In the genomic region with DNA sequence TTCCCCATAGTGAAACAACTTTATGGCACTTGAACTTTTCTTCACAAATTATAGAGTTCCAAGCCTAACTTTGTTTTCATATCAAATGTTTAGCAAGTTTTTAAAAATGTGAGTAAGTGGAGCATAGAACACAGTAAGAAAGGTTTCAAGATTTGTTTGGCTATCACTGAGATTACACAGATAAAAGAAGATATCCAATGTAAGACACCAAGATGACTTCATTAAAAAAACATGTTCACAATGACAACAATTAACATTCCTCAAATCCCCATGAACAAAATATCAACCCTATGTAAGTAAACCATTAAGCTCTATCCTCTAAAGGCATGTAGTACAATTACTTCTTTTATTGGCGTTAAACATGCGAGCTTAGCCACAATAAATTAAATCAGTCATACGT, we compare ENCODE assay signal across 24 cellular contexts.
DNase-seq lines count a peak whose midpoint lies in the region; ATAC-seq and TF ChIP-seq lines count a peak whose summit lies in the region.
"Had no signal": no experiment of that assay in that cellular context is flagged by ENCODE, and none has a peak within 500 bp of the region (broad histone marks: within the 10 kb centered on the region; RNA-seq: fewer than 3 reads in every experiment).

No MANE protein-coding gene starts in this region.

- no peaks in the 10 kb centered on the region for H3K4me1 ChIP-seq in right atrium auricular region
- H3K4me1 ChIP-seq: A549 had no signal

- no peak for ATAC-seq in HG03095 (IDR thresholded peaks at IDR 0.05; ENCODE audit: unreplicated experiment)
- ATAC-seq: A549, GM12878, GM23338, HCT116 had no signal

- H3K27ac ChIP-seq in right atrium auricular region = no peak overlapping the region
- H3K27ac ChIP-seq: A549; BLaER1 treated with 17β-estradiol and CSF1 and Interleukin-3, amounts not matched to agents 10 nM and 100 nM had no signal

- no peak for TF ChIP-seq CTCF in right atrium auricular region (IDR thresholded peaks at IDR 0.05)

- no peak overlapping the region for H3K4me3 ChIP-seq in right atrium auricular region
- H3K4me3 ChIP-seq: A549; BLaER1 treated with 17β-estradiol and CSF1 and Interleukin-3, amounts not matched to agents 10 nM and 100 nM; GM12878; GM23338 had no signal

- no peaks in the 10 kb centered on the region for H3K27me3 ChIP-seq in right atrium auricular region
- H3K27me3 ChIP-seq: BE2C; BLaER1 treated with 17β-estradiol and CSF1 and Interleukin-3, amounts not matched to agents 10 nM and 100 nM had no signal

- DNase-seq in EH (ENCODE audit: low read depth) = peak; percentile 67
- peak; percentile 26 for DNase-seq in M059J (ENCODE audit: low read depth)
- peak; percentile 36 for DNase-seq in kidney glomerular epithelial cell (lab: John Stamatoyannopoulos, UW)
- DNase-seq in renal cortical epithelial cell (ENCODE audit: low read depth) = peak; percentile 18
- no peak for DNase-seq in globus pallidus (ENCODE audit: low spot score)
- no peak for DNase-seq in hypothalamus (lab: John Stamatoyannopoulos, UW)
- no peak for DNase-seq in right atrium auricular region (ENCODE audit: low spot score)
- DNase-seq: 8988T; ACHN; AML-193; BE2C; Calu3; CD4-positive, alpha-beta T cell; CD8-positive, alpha-beta memory T cell; DMS53; DMS79 treated with DMSO at 0.1 percent for 48 hours; GDM1; H9 had no signal

- no peaks in the 10 kb centered on the region for H3K36me3 ChIP-seq in right atrium auricular region
- H3K36me3 ChIP-seq: BE2C; BLaER1 treated with 17β-estradiol and CSF1 and Interleukin-3, amounts not matched to agents 10 nM and 100 nM had no signal

- H3K9me3 ChIP-seq in right atrium auricular region = no peaks in the 10 kb centered on the region
- H3K9me3 ChIP-seq: A549; BE2C; BLaER1 treated with 17β-estradiol and CSF1 and Interleukin-3, amounts not matched to agents 10 nM and 100 nM had no signal

Comparison
In these comparisons a context has a peak if more than half of its experiments do, and no peak if none do; other contexts are left out.
1. DNase-seq: peak in EH (single experiment), M059J (single experiment), kidney glomerular epithelial cell (single experiment) and renal cortical epithelial cell (single experiment); none in globus pallidus (single experiment), hypothalamus (0 of 51) and right atrium auricular region (single experiment).